In the genomic region with DNA sequence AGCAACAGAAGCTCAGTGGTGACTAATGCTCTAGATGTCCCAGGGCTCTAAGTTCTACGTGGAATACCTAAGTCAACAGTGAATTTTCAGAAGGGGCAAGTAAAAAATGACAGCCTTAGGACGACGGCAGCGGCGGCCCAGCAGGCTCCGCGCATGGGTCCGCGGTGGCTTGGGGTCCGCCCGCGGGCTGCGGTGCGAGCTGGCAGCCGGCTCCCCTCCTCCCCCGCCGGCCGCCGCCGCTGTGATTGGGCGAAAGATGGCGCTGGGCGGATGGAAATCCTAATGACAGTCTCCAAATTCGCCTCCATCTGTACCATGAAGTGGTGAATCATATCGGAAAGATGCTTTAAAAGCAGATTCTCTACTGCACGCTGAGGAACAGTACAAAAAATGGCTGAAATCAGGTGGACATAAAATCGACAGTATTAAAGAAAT, we compare ENCODE assay signal across 7 cellular contexts.
DNase-seq lines count a peak whose midpoint lies in the region; ATAC-seq and TF ChIP-seq lines count a peak whose summit lies in the region.

No MANE protein-coding gene starts in this region.

- peaks cover 6% of the 10 kb centered on the region for H3K27me3 Mint-ChIP-seq in GM23338 (ENCODE audit: insufficient read depth, low read depth, poor library complexity)
- peaks cover 10% of the 10 kb centered on the region for H3K27me3 Mint-ChIP-seq in activated T-helper 17 cell treated with anti-CD3 and anti-CD28 coated beads, Interleukin-2, amount 50 U/mL, for 72 hours
- H3K27me3 Mint-ChIP-seq in osteocyte (ENCODE audit: unreplicated experiment): peaks cover 10% of the 10 kb centered on the region

- H3K36me3 ChIP-seq in GM23338 (ENCODE audit: insufficient read depth) (no peaks in the 10 kb centered on the region), uterus (no peaks in the 10 kb centered on the region)

- H3K4me1 Mint-ChIP-seq in GM23338: peaks cover 16% of the 10 kb centered on the region
- H3K4me1 Mint-ChIP-seq in activated T-helper 17 cell treated with anti-CD3 and anti-CD28 coated beads, Interleukin-2, amount 50 U/mL, for 72 hours: peaks cover 1% of the 10 kb centered on the region
- peaks cover 33% of the 10 kb centered on the region for H3K4me1 Mint-ChIP-seq in osteocyte (ENCODE audit: unreplicated experiment)

- H4K20me1 ChIP-seq in GM23338 (replicated peaks; ENCODE audit: insufficient read depth): no peaks in the 10 kb centered on the region

- no peaks in the 10 kb centered on the region for H3K9me2 ChIP-seq in GM23338 (ENCODE audit: insufficient read depth)

- H3K4me3 ChIP-seq in GM23338 (peak overlapping the region; percentile 39), uterus (peak overlapping the region; percentile 15 to 39)

- ATAC-seq in GM23338 (peak; percentile 83), GM19328 (IDR thresholded peaks at IDR 0.05; ENCODE audit: unreplicated experiment) (no peak)
- ATAC-seq in activated T-helper 17 cell treated with anti-CD3 and anti-CD28 coated beads, Interleukin-2, amount 50 U/mL, for 72 hours (replicated peaks): peak; percentile 85

- H3K9me3 Mint-ChIP-seq in GM23338 (no peaks in the 10 kb centered on the region), osteocyte (ENCODE audit: unreplicated experiment) (no peaks in the 10 kb centered on the region)
- no peaks in the 10 kb centered on the region for H3K9me3 Mint-ChIP-seq in activated T-helper 17 cell treated with anti-CD3 and anti-CD28 coated beads, Interleukin-2, amount 50 U/mL, for 72 hours

- H3K79me2 ChIP-seq in GM23338 (replicated peaks; ENCODE audit: insufficient read depth): no peaks in the 10 kb centered on the region

- H3K27ac ChIP-seq in GM23338 (ENCODE audit: low read depth) (no peak overlapping the region), uterus (peak overlapping the region; percentile 84 to 88)

- peak overlapping the region; percentile 45; the same call in 1 of the 2 replicates for H2AFZ ChIP-seq in GM23338

- no peak overlapping the region for H3K27ac Mint-ChIP-seq in GM23338
- no peak overlapping the region for H3K27ac Mint-ChIP-seq in activated T-helper 17 cell treated with anti-CD3 and anti-CD28 coated beads, Interleukin-2, amount 50 U/mL, for 72 hours
- H3K27ac Mint-ChIP-seq in osteocyte (ENCODE audit: unreplicated experiment): peak overlapping the region; percentile 48

- no peaks in the 10 kb centered on the region for H3K36me3 Mint-ChIP-seq in GM23338 (ENCODE audit: low read depth)
- no peaks in the 10 kb centered on the region for H3K36me3 Mint-ChIP-seq in activated T-helper 17 cell treated with anti-CD3 and anti-CD28 coated beads, Interleukin-2, amount 50 U/mL, for 72 hours (ENCODE audit: low read depth)
- H3K36me3 Mint-ChIP-seq in osteocyte (ENCODE audit: unreplicated experiment): no peaks in the 10 kb centered on the region

- TF ChIP-seq CTCF in GM23338 (conservative IDR thresholded peaks at IDR 0.05; ENCODE audit: low read depth in 2 of 2): peak in 1 of 2 experiments; percentile 53; a peak in 2 of 4 replicates
- peak; percentile 27 for TF ChIP-seq CTCF in osteocyte (IDR thresholded peaks at IDR 0.05)
- peak in 1 of 4 experiments; percentile 3 for TF ChIP-seq CTCF in uterus (IDR thresholded peaks at IDR 0.05)

- H3K4me3 Mint-ChIP-seq in GM23338 (peak overlapping the region; percentile 64), osteocyte (ENCODE audit: unreplicated experiment) (peak overlapping the region; percentile 71)
- H3K4me3 Mint-ChIP-seq in activated T-helper 17 cell treated with anti-CD3 and anti-CD28 coated beads, Interleukin-2, amount 50 U/mL, for 72 hours: peak overlapping the region; percentile 59

- DNase-seq in GM23338 (ENCODE audit: low spot score): peak; percentile 79
- DNase-seq in NCI-H510A treated with DMSO at 0.1 percent for 48 hours (lab: John Stamatoyannopoulos, UW): peak; percentile 35
- peak; percentile 49 for DNase-seq in germinal center (ENCODE audit: low spot score)
- no peak for DNase-seq in osteocyte (ENCODE audit: extremely low spot score, unreplicated experiment)
- peak in 1 of 2 donors; percentile 64 for DNase-seq in uterus

- peaks cover 6% of the 10 kb centered on the region for H3K4me1 ChIP-seq in GM23338 (ENCODE audit: insufficient read depth)
- H3K4me1 ChIP-seq in uterus: peaks cover 2 to 6% of the 10 kb centered on the region in 2 donors

- intact Hi-C loops in uterus (cut with DNase I; ENCODE audit: low total_unique reads): no loop called here

- peak in 1 of 2 donors; percentile 19 for TF ChIP-seq POLR2A in uterus (IDR thresholded peaks at IDR 0.05)

- H3K27me3 ChIP-seq in GM23338 (ENCODE audit: insufficient read depth) (no peaks in the 10 kb centered on the region), uterus (no peaks in the 10 kb centered on the region)

- H3K9me3 ChIP-seq in uterus: no peaks in the 10 kb centered on the region

- no peaks in the 10 kb centered on the region for H3F3A ChIP-seq in GM23338 (replicated peaks; ENCODE audit: low read depth)

- H3K4me2 ChIP-seq in GM23338: peak overlapping the region; percentile 66

TF ChIP-seq in GM23338, 12 proteins besides CTCF, POLR2A, EP300 and RAD21 (continues in another document):
- no peak for TF ChIP-seq CREB1 (CRISPR knock-in tag; IDR thresholded peaks at IDR 0.05; ENCODE audit: low read depth)
- TF ChIP-seq, protein P1, sequence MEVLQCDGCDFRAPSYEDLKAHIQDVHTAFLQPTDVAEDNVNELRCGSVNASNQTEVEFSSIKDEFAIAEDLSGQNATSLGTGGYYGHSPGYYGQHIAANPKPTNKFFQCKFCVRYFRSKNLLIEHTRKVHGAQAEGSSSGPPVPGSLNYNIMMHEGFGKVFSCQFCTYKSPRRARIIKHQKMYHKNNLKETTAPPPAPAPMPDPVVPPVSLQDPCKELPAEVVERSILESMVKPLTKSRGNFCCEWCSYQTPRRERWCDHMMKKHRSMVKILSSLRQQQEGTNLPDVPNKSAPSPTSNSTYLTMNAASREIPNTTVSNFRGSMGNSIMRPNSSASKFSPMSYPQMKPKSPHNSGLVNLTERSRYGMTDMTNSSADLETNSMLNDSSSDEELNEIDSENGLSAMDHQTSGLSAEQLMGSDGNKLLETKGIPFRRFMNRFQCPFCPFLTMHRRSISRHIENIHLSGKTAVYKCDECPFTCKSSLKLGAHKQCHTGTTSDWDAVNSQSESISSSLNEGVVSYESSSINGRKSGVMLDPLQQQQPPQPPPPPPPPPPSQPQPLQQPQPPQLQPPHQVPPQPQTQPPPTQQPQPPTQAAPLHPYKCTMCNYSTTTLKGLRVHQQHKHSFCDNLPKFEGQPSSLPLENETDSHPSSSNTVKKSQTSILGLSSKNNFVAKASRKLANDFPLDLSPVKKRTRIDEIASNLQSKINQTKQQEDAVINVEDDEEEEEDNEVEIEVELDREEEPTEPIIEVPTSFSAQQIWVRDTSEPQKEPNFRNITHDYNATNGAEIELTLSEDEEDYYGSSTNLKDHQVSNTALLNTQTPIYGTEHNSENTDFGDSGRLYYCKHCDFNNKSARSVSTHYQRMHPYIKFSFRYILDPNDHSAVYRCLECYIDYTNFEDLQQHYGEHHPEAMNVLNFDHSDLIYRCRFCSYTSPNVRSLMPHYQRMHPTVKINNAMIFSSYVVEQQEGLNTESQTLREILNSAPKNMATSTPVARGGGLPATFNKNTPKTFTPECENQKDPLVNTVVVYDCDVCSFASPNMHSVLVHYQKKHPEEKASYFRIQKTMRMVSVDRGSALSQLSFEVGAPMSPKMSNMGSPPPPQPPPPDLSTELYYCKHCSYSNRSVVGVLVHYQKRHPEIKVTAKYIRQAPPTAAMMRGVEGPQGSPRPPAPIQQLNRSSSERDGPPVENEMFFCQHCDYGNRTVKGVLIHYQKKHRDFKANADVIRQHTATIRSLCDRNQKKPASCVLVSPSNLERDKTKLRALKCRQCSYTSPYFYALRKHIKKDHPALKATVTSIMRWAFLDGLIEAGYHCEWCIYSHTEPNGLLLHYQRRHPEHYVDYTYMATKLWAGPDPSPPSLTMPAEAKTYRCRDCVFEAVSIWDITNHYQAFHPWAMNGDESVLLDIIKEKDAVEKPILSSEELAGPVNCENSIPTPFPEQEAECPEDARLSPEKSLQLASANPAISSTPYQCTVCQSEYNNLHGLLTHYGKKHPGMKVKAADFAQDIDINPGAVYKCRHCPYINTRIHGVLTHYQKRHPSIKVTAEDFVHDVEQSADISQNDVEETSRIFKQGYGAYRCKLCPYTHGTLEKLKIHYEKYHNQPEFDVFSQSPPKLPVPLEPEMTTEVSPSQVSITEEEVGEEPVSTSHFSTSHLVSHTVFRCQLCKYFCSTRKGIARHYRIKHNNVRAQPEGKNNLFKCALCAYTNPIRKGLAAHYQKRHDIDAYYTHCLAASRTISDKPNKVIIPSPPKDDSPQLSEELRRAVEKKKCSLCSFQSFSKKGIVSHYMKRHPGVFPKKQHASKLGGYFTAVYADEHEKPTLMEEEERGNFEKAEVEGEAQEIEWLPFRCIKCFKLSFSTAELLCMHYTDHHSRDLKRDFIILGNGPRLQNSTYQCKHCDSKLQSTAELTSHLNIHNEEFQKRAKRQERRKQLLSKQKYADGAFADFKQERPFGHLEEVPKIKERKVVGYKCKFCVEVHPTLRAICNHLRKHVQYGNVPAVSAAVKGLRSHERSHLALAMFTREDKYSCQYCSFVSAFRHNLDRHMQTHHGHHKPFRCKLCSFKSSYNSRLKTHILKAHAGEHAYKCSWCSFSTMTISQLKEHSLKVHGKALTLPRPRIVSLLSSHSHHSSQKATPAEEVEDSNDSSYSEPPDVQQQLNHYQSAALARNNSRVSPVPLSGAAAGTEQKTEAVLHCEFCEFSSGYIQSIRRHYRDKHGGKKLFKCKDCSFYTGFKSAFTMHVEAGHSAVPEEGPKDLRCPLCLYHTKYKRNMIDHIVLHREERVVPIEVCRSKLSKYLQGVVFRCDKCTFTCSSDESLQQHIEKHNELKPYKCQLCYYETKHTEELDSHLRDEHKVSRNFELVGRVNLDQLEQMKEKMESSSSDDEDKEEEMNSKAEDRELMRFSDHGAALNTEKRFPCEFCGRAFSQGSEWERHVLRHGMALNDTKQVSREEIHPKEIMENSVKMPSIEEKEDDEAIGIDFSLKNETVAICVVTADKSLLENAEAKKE (CRISPR knock-in tag; IDR thresholded peaks at IDR 0.05): no peak
- TF ChIP-seq, protein P2, sequence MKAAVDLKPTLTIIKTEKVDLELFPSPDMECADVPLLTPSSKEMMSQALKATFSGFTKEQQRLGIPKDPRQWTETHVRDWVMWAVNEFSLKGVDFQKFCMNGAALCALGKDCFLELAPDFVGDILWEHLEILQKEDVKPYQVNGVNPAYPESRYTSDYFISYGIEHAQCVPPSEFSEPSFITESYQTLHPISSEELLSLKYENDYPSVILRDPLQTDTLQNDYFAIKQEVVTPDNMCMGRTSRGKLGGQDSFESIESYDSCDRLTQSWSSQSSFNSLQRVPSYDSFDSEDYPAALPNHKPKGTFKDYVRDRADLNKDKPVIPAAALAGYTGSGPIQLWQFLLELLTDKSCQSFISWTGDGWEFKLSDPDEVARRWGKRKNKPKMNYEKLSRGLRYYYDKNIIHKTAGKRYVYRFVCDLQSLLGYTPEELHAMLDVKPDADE (IDR thresholded peaks at IDR 0.05): no peak
- no peak for TF ChIP-seq POLR2AphosphoS5 (IDR thresholded peaks at IDR 0.05; ENCODE audit: low read depth)
- no peak for TF ChIP-seq JUNB (IDR thresholded peaks at IDR 0.05; ENCODE audit: unreplicated experiment)
